In the genomic region with DNA sequence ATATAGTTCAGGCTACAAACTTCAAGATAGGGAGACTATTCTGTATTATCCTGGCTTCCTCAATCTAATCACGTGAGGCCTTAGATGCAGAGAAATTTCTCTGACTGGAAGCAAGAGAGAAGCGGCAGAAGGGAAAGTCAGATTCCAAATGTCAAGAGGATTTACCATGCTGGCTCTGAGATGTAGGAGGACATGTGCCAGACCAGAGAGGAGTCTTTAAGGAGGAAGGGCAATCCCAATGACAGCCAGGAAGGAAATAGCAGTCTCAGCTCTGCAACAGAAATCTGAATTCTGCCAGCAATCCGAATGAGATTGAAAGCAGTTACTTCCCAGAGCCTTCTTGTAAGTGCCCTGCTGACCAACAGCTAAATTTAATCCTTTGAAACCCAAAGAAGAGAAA, we compare ENCODE assay signal across 21 cellular contexts. TPM values are rescaled to one million over a fixed set of nuclear protein-coding genes. Genes with fewer than 3 reads are reported as not detected.
A peak's percentile ranks its signal among the peaks of the same experiment; 100 is the strongest.
DNase-seq lines count a peak whose midpoint lies in the region; ATAC-seq, FAIRE-seq and TF ChIP-seq lines count a peak whose summit lies in the region.
"Had no signal": no experiment of that assay in that cellular context is flagged by ENCODE, and none has a peak within 500 bp of the region (broad histone marks: within the 10 kb centered on the region; RNA-seq: fewer than 3 reads in every experiment).

No MANE protein-coding gene starts in this region.

- no peak overlapping the region for H2BK15ac ChIP-seq in mesenchymal stem cell (ENCODE audit: low read depth, poor library complexity, severe bottlenecking)

- H3K4me1 Mint-ChIP-seq in HFFc6 (ENCODE audit: low read depth) = no peaks in the 10 kb centered on the region

- H3K4me1 ChIP-seq in HCT116 (ENCODE audit: control insufficient read depth in 1 of 2, insufficient read depth in 2 of 2, low read length in 2 of 2) (no peaks in the 10 kb centered on the region), mesenchymal stem cell (ENCODE audit: control insufficient read depth, insufficient read depth, low read depth, low read length) (no peaks in the 10 kb centered on the region)

- H4K8ac ChIP-seq in mesenchymal stem cell (ENCODE audit: low read length) = no peak overlapping the region

- peak; percentile 51 for FAIRE-seq in GM12891 (lab: Jason Lieb, UNC)
- FAIRE-seq in bronchial epithelial cell (lab: Jason Lieb, UNC) = peak; percentile 84

- H2AFZ ChIP-seq in HCT116 (ENCODE audit: low read depth, low read length, poor library complexity, severe bottlenecking) (peak overlapping the region; percentile 51), mesenchymal stem cell (ENCODE audit: low read depth, low read length) (no peak overlapping the region)

- H3K4ac ChIP-seq in mesenchymal stem cell (ENCODE audit: low read depth in 1 of 2, low read length in 2 of 2) = no peak overlapping the region

- no peak overlapping the region for H3K23ac ChIP-seq in mesenchymal stem cell (ENCODE audit: low read length in 2 of 2)

- RAD21 ChIA-PET in HCT116 (lab: Charles Lee; ENCODE audit: low non-redundant PET in 1 of 2, low total read pairs in 2 of 2, uncharacterized antibody in 2 of 2, unreplicated experiment in 2 of 2) = no interaction called here

- 68% methylated on average over 3 of the region's 3 CpGs for WGBS in mesenchymal stem cell

- H2AK5ac ChIP-seq in mesenchymal stem cell (ENCODE audit: low read length, severe bottlenecking) = no peak overlapping the region

- no peak overlapping the region for H3K27ac Mint-ChIP-seq in HFFc6
- H3K27ac Mint-ChIP-seq: CD4-positive, alpha-beta T cell had no signal

- H3K27me3 Mint-ChIP-seq in HFFc6 (ENCODE audit: insufficient read depth) = peaks cover 14% of the 10 kb centered on the region

- no peaks in the 10 kb centered on the region for H3K9me3 Mint-ChIP-seq in HFFc6
- H3K9me3 Mint-ChIP-seq: CD4-positive, alpha-beta T cell had no signal

- DNase-seq in GM12891 (ENCODE audit: insufficient read length, low spot score) (no peak), HCT116 (ENCODE audit: low read depth, low spot score) (no peak), bronchial epithelial cell (ENCODE audit: low read depth) (no peak), mesenchymal stem cell (no peak), HFFc6 (no peak), NCI-H526 (lab: John Stamatoyannopoulos, UW) (no peak)
- DNase-seq: AML-193; CD4-positive, alpha-beta T cell; H7; KG1; MM.1S; NCI-H1048; NCI-H1417; NCI-H1694; NCI-H2081; NCI-H2227 treated with DMSO at 0.1 percent for 48 hours; NCI-H69 had no signal

- no peaks in the 10 kb centered on the region for H3K27me3 ChIP-seq in HCT116 (ENCODE audit: insufficient read depth, low read length)
- no peaks in the 10 kb centered on the region for H3K27me3 ChIP-seq in bronchial epithelial cell (ENCODE audit: control insufficient read depth, insufficient read depth, low read length)
- peaks cover 0 to 3% of the 10 kb centered on the region in 2 experiments for H3K27me3 ChIP-seq in mesenchymal stem cell (ENCODE audit: control insufficient read depth in 1 of 2, insufficient read depth in 1 of 2, low read length in 2 of 2)
- H3K27me3 ChIP-seq: BLaER1 treated with 17β-estradiol and CSF1 and Interleukin-3, amounts not matched to agents 10 nM and 100 nM had no signal

- no peaks in the 10 kb centered on the region for H3K79me1 ChIP-seq in mesenchymal stem cell (replicated peaks; ENCODE audit: low read length, poor library complexity, severe bottlenecking)

- TF ChIP-seq POLR2A in GM12891 (IDR thresholded peaks at IDR 0.05; ENCODE audit: low read depth, low read length) (no peak), HCT116 (IDR thresholded peaks at IDR 0.05; ENCODE audit: borderline replicate concordance, extremely low read depth, insufficient read depth, insufficient read length) (no peak)

- no peak overlapping the region for H3K18ac ChIP-seq in mesenchymal stem cell (ENCODE audit: low read depth in 1 of 2, low read length in 2 of 2)

- no peaks in the 10 kb centered on the region for H4K20me1 ChIP-seq in HCT116 (ENCODE audit: insufficient read depth)
- H4K20me1 ChIP-seq: BLaER1 treated with 17β-estradiol and CSF1 and Interleukin-3, amounts not matched to agents 10 nM and 100 nM had no signal

- no peaks in the 10 kb centered on the region for H3K79me2 ChIP-seq in HCT116 (ENCODE audit: insufficient read depth, low read length)

- H2BK120ac ChIP-seq in mesenchymal stem cell (ENCODE audit: low read depth, low read length) = no peak overlapping the region

- H2BK5ac ChIP-seq in mesenchymal stem cell (ENCODE audit: low read depth, low read length, poor library complexity, severe bottlenecking) = no peak overlapping the region

- intact Hi-C loops in HCT116 (cut with micrococcal nuclease) = no loop called here

- no peak overlapping the region for H2BK12ac ChIP-seq in mesenchymal stem cell (ENCODE audit: low read length in 2 of 2)

- no peak overlapping the region for H3K4me3 Mint-ChIP-seq in HFFc6
- H3K4me3 Mint-ChIP-seq: CD4-positive, alpha-beta T cell had no signal

- TF ChIP-seq RAD21 in HCT116 (IDR thresholded peaks at IDR 0.05; ENCODE audit: low read depth) = no peak

- H3K4me3 ChIP-seq in HCT116 (replicated peaks in 1 of 2; ENCODE audit: low read depth in 1 of 2, low read length in 2 of 2) = no peak overlapping the region
- H3K4me3 ChIP-seq in bronchial epithelial cell (ENCODE audit: low read depth, low read length) = no peak overlapping the region
- no peak overlapping the region for H3K4me3 ChIP-seq in mesenchymal stem cell (ENCODE audit: insufficient read depth in 1 of 2, low read depth in 1 of 2, low read length in 2 of 2)
- H3K4me3 ChIP-seq: BLaER1 treated with 17β-estradiol and CSF1 and Interleukin-3, amounts not matched to agents 10 nM and 100 nM had no signal

- TF ChIP-seq CTCF in HCT116 (IDR thresholded peaks at IDR 0.05 in 2 of 3, conservative IDR thresholded peaks at IDR 0.05 in 1 of 3; ENCODE audit: borderline replicate concordance in 1 of 3, insufficient read depth in 1 of 3, low read depth in 2 of 3, low read length in 2 of 3) (no peak), bronchial epithelial cell (IDR thresholded peaks at IDR 0.05; ENCODE audit: insufficient read depth, low read length, severe bottlenecking) (no peak), HFFc6 (IDR thresholded peaks at IDR 0.05) (no peak)

- H3K9ac ChIP-seq in HCT116 (ENCODE audit: low read length) (no peak overlapping the region), mesenchymal stem cell (ENCODE audit: low read length) (peak overlapping the region; percentile 26)
- H3K9ac ChIP-seq: BLaER1 treated with 17β-estradiol and CSF1 and Interleukin-3, amounts not matched to agents 10 nM and 100 nM had no signal

- no peak overlapping the region for H4K91ac ChIP-seq in mesenchymal stem cell (ENCODE audit: low read length)

- no peak overlapping the region for H3K14ac ChIP-seq in mesenchymal stem cell (ENCODE audit: low read length in 2 of 2)

- H3K27ac ChIP-seq in HCT116 (ENCODE audit: low read depth, low read length) (no peak overlapping the region), mesenchymal stem cell (ENCODE audit: low read length, poor library complexity, severe bottlenecking) (no peak overlapping the region)
- H3K27ac ChIP-seq: BLaER1 treated with 17β-estradiol and CSF1 and Interleukin-3, amounts not matched to agents 10 nM and 100 nM had no signal

- CTCF ChIA-PET in HCT116 (lab: Charles Lee) = no interaction called here

- H3K9me2 ChIP-seq in HCT116 (ENCODE audit: insufficient read depth) = no peaks in the 10 kb centered on the region

- ATAC-seq in HCT116 (no peak), HG03520 (IDR thresholded peaks at IDR 0.05; ENCODE audit: unreplicated experiment) (no peak), GM21360 (IDR thresholded peaks at IDR 0.05; ENCODE audit: unreplicated experiment) (no peak)

- POLR2A ChIA-PET in HCT116 (lab: Charles Lee) = no interaction called here

- H3K36me3 ChIP-seq in HCT116 (ENCODE audit: control insufficient read depth in 1 of 2, insufficient read depth in 2 of 2, low read length in 2 of 2) (no peaks in the 10 kb centered on the region), bronchial epithelial cell (ENCODE audit: control insufficient read depth, insufficient read depth, low read length) (no peaks in the 10 kb centered on the region), mesenchymal stem cell (ENCODE audit: control insufficient read depth in 1 of 2, insufficient read depth in 2 of 2, low read depth in 1 of 2, low read length in 2 of 2) (no peaks in the 10 kb centered on the region)
- H3K36me3 ChIP-seq: BLaER1 treated with 17β-estradiol and CSF1 and Interleukin-3, amounts not matched to agents 10 nM and 100 nM had no signal

- no TSS peak for BruUV-seq in HCT116 (replicated peaks; lab: Mats Ljungman, UMichigan)

- H3K4me2 ChIP-seq in HCT116 (ENCODE audit: low read length) (no peak overlapping the region), mesenchymal stem cell (ENCODE audit: low read length, poor library complexity, severe bottlenecking) (no peak overlapping the region)
- H3K4me2 ChIP-seq: BLaER1 treated with 17β-estradiol and CSF1 and Interleukin-3, amounts not matched to agents 10 nM and 100 nM had no signal

- no peaks in the 10 kb centered on the region for H3K9me3 ChIP-seq in HCT116 (ENCODE audit: control insufficient read depth in 1 of 2, insufficient read depth in 1 of 2, low read depth in 1 of 2, low read length in 2 of 2)
- H3K9me3 ChIP-seq in mesenchymal stem cell (ENCODE audit: control insufficient read depth, low read length) = no peaks in the 10 kb centered on the region
- H3K9me3 ChIP-seq: BLaER1 treated with 17β-estradiol and CSF1 and Interleukin-3, amounts not matched to agents 10 nM and 100 nM had no signal

- H3K36me3 Mint-ChIP-seq in HFFc6 (ENCODE audit: low read depth) = no peaks in the 10 kb centered on the region

TF ChIP-seq in GM12891, 5 proteins besides CTCF, POLR2A, EP300 and RAD21:
- TF ChIP-seq POU2F2 (IDR thresholded peaks at IDR 0.05; ENCODE audit: low read depth, low read length) (no peak), TAF1 (IDR thresholded peaks at IDR 0.05; ENCODE audit: low read depth, low read length) (no peak), SPI1 (IDR thresholded peaks at IDR 0.05; ENCODE audit: low read depth, low read length) (no peak), PAX5 (IDR thresholded peaks at IDR 0.05; ENCODE audit: insufficient read depth, low read length, severe bottlenecking) (no peak), POLR2AphosphoS5 (IDR thresholded peaks at IDR 0.05; ENCODE audit: low read depth, low read length) (no peak)
TF ChIP-seq in GM12891: peak in this region for 0.

TF ChIP-seq in HCT116, 20 proteins besides CTCF, POLR2A, EP300 and RAD21:
- no peak for TF ChIP-seq JUND (IDR thresholded peaks at IDR 0.05)
- no peak for TF ChIP-seq POLR2AphosphoS5 (IDR thresholded peaks at IDR 0.05; ENCODE audit: low read depth, low read length)

RNA-seq across cellular contexts. Expression of gene NUTM2E, which starts 57.5 kb away (rescaled TPM):
- 0.04 TPM for polyA plus RNA-seq in GM12891 (2012; ENCODE audit: low read depth, missing spikeins)
- 0.15 TPM for total RNA-seq in HCT116 (2021; ENCODE audit: unreplicated experiment)
- 0.05 and 0.16 TPM in 2 replicates for polyA plus RNA-seq in HCT116 (2012)
- total RNA-seq in bronchial epithelial cell = 0.13 TPM in 1 of 2 replicates, not detected in the other
- 0.01 TPM for polyA plus RNA-seq in mesenchymal stem cell (2013, experiment 1 of 2)
- polyA plus RNA-seq in mesenchymal stem cell (2013, experiment 2 of 2) = not detected
- total RNA-seq in HFFc6 (2021; fragmentation: NEBNext Ultra II Directional; extraction: Animal tissue kit (Norgen Biotek cat#: 25700)) = not detected
- total RNA-seq: NCI-H460 had no signal
